9 cellular contexts compared by ENCODE assay signal in genomic region chr1:46735708-46736324, GRCh38. TPM values are rescaled to one million over a fixed set of nuclear protein-coding genes. Genes with fewer than 3 reads are reported as not detected.
DNase-seq lines count a peak whose midpoint lies in the region; ATAC-seq and TF ChIP-seq lines count a peak whose summit lies in the region.
"Had no signal": no experiment of that assay in that cellular context is flagged by ENCODE, and none has a peak within 500 bp of the region (broad histone marks: within the 10 kb centered on the region; RNA-seq: fewer than 3 reads in every experiment).

No MANE protein-coding gene starts in this region.

- TF ChIP-seq CTCF in GM13976 (IDR thresholded peaks at IDR 0.05; ENCODE audit: borderline replicate concordance, control extremely low read depth, extremely low read depth, insufficient read depth, missing control alignments) (peak; percentile 33), fibroblast of the aortic adventitia (IDR thresholded peaks at IDR 0.05; ENCODE audit: insufficient read depth, low read length) (peak; percentile 51), progenitor cell of endocrine pancreas (IDR thresholded peaks at IDR 0.05; ENCODE audit: unreplicated experiment) (peak; percentile 51)

- no peak overlapping the region for H3K4me3 ChIP-seq in fibroblast of the aortic adventitia (ENCODE audit: low read depth, low read length)

- in situ Hi-C loops in ACHN (cut with HindIII; ENCODE audit: low pct_ligation_motif_present, low pct_unique_long_range_greater_than_20kb, low sequenced_read_pairs) = no loop called here
- in situ Hi-C loops in GM13976 (cut with MboI; ENCODE audit: low sequenced_read_pairs, unreplicated experiment) = no loop called here

- DNase-seq in ACHN (peak; percentile 64), GM13976 (ENCODE audit: low spot score) (peak; percentile 37), RPMI8226 (peak; percentile 74), fibroblast of the aortic adventitia (ENCODE audit: low read depth) (peak; percentile 77), progenitor cell of endocrine pancreas (ENCODE audit: low spot score, unreplicated experiment) (peak; percentile 49)
- DNase-seq in central memory CD4-positive, alpha-beta T cell = no peak
- DNase-seq in activated CD4-positive, CD25-positive, alpha-beta regulatory T cell treated with anti-CD3 and anti-CD28 coated beads, Interleukin-2, amount 50 U/mL, for 72 hours = no peak

- H3K4me1 Mint-ChIP-seq in progenitor cell of endocrine pancreas (ENCODE audit: low read depth) = no peaks in the 10 kb centered on the region
- H3K4me1 Mint-ChIP-seq: activated naive CD4-positive, alpha-beta T cell treated with anti-CD3 and anti-CD28 coated beads, Interleukin-2, amount 50 U/mL, for 24 hours had no signal

- H3K4me3 Mint-ChIP-seq in progenitor cell of endocrine pancreas (ENCODE audit: low read depth) = no peak overlapping the region
- H3K4me3 Mint-ChIP-seq: activated naive CD4-positive, alpha-beta T cell treated with anti-CD3 and anti-CD28 coated beads, Interleukin-2, amount 50 U/mL, for 24 hours had no signal

- ATAC-seq in GM21381 (IDR thresholded peaks at IDR 0.05; ENCODE audit: unreplicated experiment) = no peak

- no peaks in the 10 kb centered on the region for H3K36me3 Mint-ChIP-seq in progenitor cell of endocrine pancreas (ENCODE audit: insufficient read depth)
- H3K36me3 Mint-ChIP-seq: activated naive CD4-positive, alpha-beta T cell treated with anti-CD3 and anti-CD28 coated beads, Interleukin-2, amount 50 U/mL, for 24 hours had no signal

- H3K27ac Mint-ChIP-seq in progenitor cell of endocrine pancreas = no peak overlapping the region
- H3K27ac Mint-ChIP-seq: activated naive CD4-positive, alpha-beta T cell treated with anti-CD3 and anti-CD28 coated beads, Interleukin-2, amount 50 U/mL, for 24 hours had no signal

- H3K27me3 Mint-ChIP-seq in progenitor cell of endocrine pancreas = peaks cover 3% of the 10 kb centered on the region

- H3K9me3 Mint-ChIP-seq in progenitor cell of endocrine pancreas (ENCODE audit: low read depth) = peaks cover 19% of the 10 kb centered on the region

RNA-seq across cellular contexts. Expression of gene EFCAB14, which starts 16.9 kb away (rescaled TPM):
- 35.7 and 70.3 TPM in 2 replicates for total RNA-seq in fibroblast of the aortic adventitia (ENCODE audit: low replicate concordance)
- 63.6 and 65.2 TPM in 2 replicates for total RNA-seq in progenitor cell of endocrine pancreas

Comparison
In these comparisons a context has a peak if more than half of its experiments do, and no peak if none do; other contexts are left out.
1. DNase-seq: peak in ACHN (single experiment), GM13976 (single experiment), RPMI8226 (single experiment), fibroblast of the aortic adventitia (single experiment) and progenitor cell of endocrine pancreas (single experiment); none in central memory CD4-positive, alpha-beta T cell (single experiment) and activated CD4-positive, CD25-positive, alpha-beta regulatory T cell treated with anti-CD3 and anti-CD28 coated beads, Interleukin-2, amount 50 U/mL, for 72 hours (single experiment).
2. Peak in every context shown above with its lines, with median percentiles within 50 percentile points of each other: CTCF ChIP-seq.